10 cellular contexts compared by ENCODE assay signal in the genomic region with DNA sequence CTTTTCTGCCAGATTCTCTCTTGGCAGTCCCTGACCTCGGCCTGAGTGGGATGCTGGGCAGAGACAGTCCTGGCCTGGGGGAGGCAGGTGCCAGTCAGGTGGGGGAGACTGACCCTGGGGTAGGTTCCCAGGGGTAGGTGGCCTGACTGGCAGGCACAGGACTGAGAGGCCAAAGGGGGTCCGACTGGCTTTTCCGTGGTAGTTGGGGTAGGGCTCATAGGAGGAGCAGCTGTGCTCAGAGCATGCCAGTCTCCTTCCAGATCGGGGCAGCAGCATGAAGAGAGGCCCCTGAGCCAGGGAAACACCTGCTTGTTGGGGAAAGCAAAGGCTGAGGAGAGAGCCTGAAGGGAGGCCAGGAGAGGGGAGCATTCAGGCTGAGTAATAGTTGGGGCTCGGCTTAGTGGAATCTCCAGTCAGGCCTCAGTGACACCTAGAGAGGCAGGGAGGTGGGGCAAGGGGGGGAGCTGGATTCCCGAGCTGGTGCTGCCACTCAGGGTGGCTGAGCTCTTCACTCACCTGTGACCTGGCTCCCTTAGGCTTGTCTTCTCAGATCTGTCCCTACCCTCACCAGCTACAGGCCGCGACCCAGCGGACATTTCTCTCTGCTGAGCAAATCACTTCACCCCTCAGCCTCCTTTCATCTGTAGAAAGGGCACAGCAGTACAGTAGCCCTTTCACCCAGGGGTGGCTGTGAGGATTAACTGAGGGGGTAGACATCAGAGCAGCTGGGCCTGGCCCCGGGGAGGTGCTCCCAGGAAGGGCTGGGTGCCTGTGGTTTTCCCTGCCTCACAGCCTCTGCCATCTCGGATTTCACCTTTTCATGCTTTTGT. TPM values are rescaled to one million over a fixed set of nuclear protein-coding genes. Genes with fewer than 3 reads are reported as not detected.
DNase-seq lines count a peak whose midpoint lies in the region; ATAC-seq and TF ChIP-seq lines count a peak whose summit lies in the region.
"Had no signal": no experiment of that assay in that cellular context is flagged by ENCODE, and none has a peak within 500 bp of the region (broad histone marks: within the 10 kb centered on the region; RNA-seq: fewer than 3 reads in every experiment).

No MANE protein-coding gene starts in this region.

- H3K27me3 Mint-ChIP-seq in T-helper 2 cell treated with Interferon-gamma antibody and Interleukin-4, amounts not matched to agents 5 μg/mL and 100 μg/mL, for 36 hours (ENCODE audit: low read depth): no peaks in the 10 kb centered on the region

- H3K79me2 ChIP-seq in trophoblast cell (ENCODE audit: control insufficient read depth, insufficient read depth, low read length, poor library complexity): no peaks in the 10 kb centered on the region

- H3K36me3 Mint-ChIP-seq in T-helper 2 cell treated with Interferon-gamma antibody and Interleukin-4, amounts not matched to agents 5 μg/mL and 100 μg/mL, for 36 hours (ENCODE audit: low read depth): peaks cover 51% of the 10 kb centered on the region

- WGBS in trophoblast cell (ENCODE audit: extremely low coverage, insufficient coverage, insufficient read length): no CpG with 5 or more reads among the region's 11 CpGs

- no peaks in the 10 kb centered on the region for H3K4me1 Mint-ChIP-seq in T-helper 2 cell treated with Interferon-gamma antibody and Interleukin-4, amounts not matched to agents 5 μg/mL and 100 μg/mL, for 36 hours (ENCODE audit: low read depth)

- H4K12ac ChIP-seq in trophoblast cell (ENCODE audit: low read depth, low read length): no peak overlapping the region

- no peak overlapping the region for H3K23ac ChIP-seq in trophoblast cell (ENCODE audit: low read length)

- no peak for ATAC-seq in HG03432 (IDR thresholded peaks at IDR 0.05; ENCODE audit: unreplicated experiment)
- ATAC-seq in left ventricle myocardium superior: no peak

- H2BK12ac ChIP-seq in trophoblast cell (ENCODE audit: low read length): no peak overlapping the region

- H3K27ac ChIP-seq in trophoblast cell (ENCODE audit: low read depth, low read length): no peak overlapping the region
- H3K27ac ChIP-seq: skin epidermis had no signal

- intact Hi-C loops in left ventricle myocardium superior (cut with micrococcal nuclease): no loop called here

- no peaks in the 10 kb centered on the region for H3K27me3 ChIP-seq in trophoblast cell (ENCODE audit: insufficient read depth, low read length)

- no peak overlapping the region for H3K4me2 ChIP-seq in trophoblast cell (ENCODE audit: low read length)

- H3K18ac ChIP-seq in trophoblast cell (ENCODE audit: low read length): peak overlapping the region; percentile 20

- H3K36me3 ChIP-seq in trophoblast cell (ENCODE audit: control insufficient read depth in 1 of 2, insufficient read depth in 2 of 2, low read length in 2 of 2): peaks cover 44 to 53% of the 10 kb centered on the region in 2 experiments

- no peak overlapping the region for H2AK5ac ChIP-seq in trophoblast cell (ENCODE audit: low read length)

- H3K4ac ChIP-seq in trophoblast cell (ENCODE audit: low read depth, low read length): no peak overlapping the region

- no peak overlapping the region for H3K14ac ChIP-seq in trophoblast cell (ENCODE audit: low read length)

- H3K4me1 ChIP-seq in trophoblast cell (ENCODE audit: control insufficient read depth in 1 of 2, insufficient read depth in 2 of 2, low read length in 2 of 2): peaks cover 5 to 6% of the 10 kb centered on the region in 2 experiments

- TF ChIP-seq CTCF in choroid plexus epithelial cell (conservative IDR thresholded peaks at IDR 0.05; ENCODE audit: low read depth, low read length) (no peak), GM13977 (IDR thresholded peaks at IDR 0.05; ENCODE audit: extremely low read depth, insufficient read depth, missing control alignments) (no peak)

- in situ Hi-C loops in GM13977 (cut with MboI; ENCODE audit: low pct_unique_long_range_greater_than_20kb, low sequenced_read_pairs, unreplicated experiment): loop anchor here (10.0 kb wide), 1 partner anchor 159 kb away; no protein-coding TSS in a partner anchor

- no peak overlapping the region for H3K4me3 ChIP-seq in choroid plexus epithelial cell (ENCODE audit: low read depth, low read length)
- H3K4me3 ChIP-seq in trophoblast cell (ENCODE audit: low read depth, low read length): no peak overlapping the region
- H3K4me3 ChIP-seq: skin epidermis had no signal

- H3K79me1 ChIP-seq in trophoblast cell (ENCODE audit: low read length): no peaks in the 10 kb centered on the region

- H3K9ac ChIP-seq in trophoblast cell (ENCODE audit: low read length): no peak overlapping the region

- no peak for DNase-seq in T-helper 2 cell treated with Interferon-gamma antibody and Interleukin-4, amounts not matched to agents 5 μg/mL and 100 μg/mL, for 36 hours (ENCODE audit: low spot score)
- DNase-seq in T-helper 2 cell (no peak), NCI-H187 treated with DMSO at 0.1 percent for 48 hours (lab: John Stamatoyannopoulos, UW) (peak; percentile 8), choroid plexus epithelial cell (ENCODE audit: low read depth) (peak; percentile 47), trophoblast cell (no peak), GM13977 (ENCODE audit: low spot score) (no peak), left ventricle myocardium superior (no peak)
- DNase-seq: anterior cingulate cortex had no signal

- H2AFZ ChIP-seq in trophoblast cell (ENCODE audit: insufficient read depth, low read length, poor library complexity): no peak overlapping the region

- no peak overlapping the region for H3K4me3 Mint-ChIP-seq in T-helper 2 cell treated with Interferon-gamma antibody and Interleukin-4, amounts not matched to agents 5 μg/mL and 100 μg/mL, for 36 hours

- H3K9me3 Mint-ChIP-seq in T-helper 2 cell treated with Interferon-gamma antibody and Interleukin-4, amounts not matched to agents 5 μg/mL and 100 μg/mL, for 36 hours: no peaks in the 10 kb centered on the region

- H2BK5ac ChIP-seq in trophoblast cell (ENCODE audit: low read depth, low read length, poor library complexity): no peak overlapping the region

- H4K8ac ChIP-seq in trophoblast cell (ENCODE audit: low read depth, low read length): no peak overlapping the region

- H3K27ac Mint-ChIP-seq in T-helper 2 cell treated with Interferon-gamma antibody and Interleukin-4, amounts not matched to agents 5 μg/mL and 100 μg/mL, for 36 hours: peak overlapping the region; percentile 67

- H4K91ac ChIP-seq in trophoblast cell (ENCODE audit: low read depth, low read length): no peak overlapping the region

- H3K9me3 ChIP-seq in trophoblast cell (ENCODE audit: insufficient read depth, low read depth, low read length): no peaks in the 10 kb centered on the region

- H2BK120ac ChIP-seq in trophoblast cell (ENCODE audit: insufficient read depth, low read length, poor library complexity): no peak overlapping the region

RNA-seq across cellular contexts. Expression of a gene that starts 26.2 kb away (rescaled TPM):
- polyA plus RNA-seq in trophoblast cell (2013): 35.5 and 35.9 TPM in 2 replicates
- total RNA-seq in left ventricle myocardium superior: 10.8 TPM

RNA-seq across cellular contexts. Expression of a gene that starts 45.3 kb away (rescaled TPM):
- 298 and 341 TPM in 2 replicates for polyA plus RNA-seq in trophoblast cell (2013)
- total RNA-seq in left ventricle myocardium superior: 3.8 TPM

Comparison
In these comparisons a context has a peak if more than half of its experiments do, and no peak if none do; other contexts are left out.
1. DNase-seq: peak in NCI-H187 treated with DMSO at 0.1 percent for 48 hours (single experiment) and choroid plexus epithelial cell (single experiment); none in T-helper 2 cell treated with Interferon-gamma antibody and Interleukin-4, amounts not matched to agents 5 μg/mL and 100 μg/mL, for 36 hours (single experiment), T-helper 2 cell (0 of 5), trophoblast cell (0 of 2), GM13977 (single experiment) and left ventricle myocardium superior (single experiment).